10 cellular contexts compared by ENCODE assay signal in the genomic region with DNA sequence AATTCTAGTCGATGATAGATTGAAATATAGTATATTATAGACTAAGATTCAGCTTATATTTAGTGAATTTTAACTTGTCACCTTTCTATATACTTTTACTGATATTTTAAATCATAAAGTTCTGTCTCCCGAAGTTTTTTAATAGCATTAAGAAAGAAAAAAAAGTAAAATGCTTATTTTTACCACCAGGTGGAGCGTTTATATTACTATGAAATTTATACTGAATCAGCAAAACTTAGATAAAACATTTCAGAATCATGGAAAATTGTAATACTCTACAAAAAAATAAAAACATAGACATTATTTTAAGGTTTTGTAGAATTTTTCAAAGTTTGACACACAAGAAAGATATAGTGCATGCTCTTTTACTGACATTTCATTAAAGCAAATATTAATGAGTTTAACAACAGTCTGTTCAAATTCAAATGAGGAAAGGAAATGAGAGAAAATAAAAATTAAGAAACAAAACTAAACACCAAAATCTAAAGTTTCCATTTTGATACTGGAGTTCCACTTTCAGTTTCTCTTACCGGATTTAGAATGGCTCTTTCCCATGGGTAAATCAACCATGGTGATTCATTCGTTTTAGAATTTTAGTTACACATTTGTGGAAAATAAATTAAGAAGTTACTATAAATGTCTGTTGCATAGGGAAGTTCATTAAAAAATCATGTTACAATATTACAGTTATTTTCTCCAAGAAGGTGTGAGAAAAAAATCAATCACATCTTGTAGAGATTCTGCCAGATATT.
A peak's percentile ranks its signal among the peaks of the same experiment; 100 is the strongest.
DNase-seq lines count a peak whose midpoint lies in the region; ATAC-seq, FAIRE-seq and TF ChIP-seq lines count a peak whose summit lies in the region.
"Had no signal": no experiment of that assay in that cellular context is flagged by ENCODE, and none has a peak within 500 bp of the region (broad histone marks: within the 10 kb centered on the region; RNA-seq: fewer than 3 reads in every experiment).

No MANE protein-coding gene starts in this region.

- H4K8ac ChIP-seq in H1 (ENCODE audit: extremely low read depth, insufficient read depth, low read length), result no peak overlapping the region

- H3K4me3 ChIP-seq in cardiac muscle cell (no peak overlapping the region), H1 (ENCODE audit: extremely low read depth in 1 of 4, insufficient read depth in 2 of 4, low read depth in 3 of 4, low read length in 4 of 4) (no peak overlapping the region), testis (no peak overlapping the region), ascending aorta (peak overlapping the region in 1 of 2 donors; percentile 24)
- H3K4me3 ChIP-seq: mucosa of descending colon had no signal

- H3K4me1 ChIP-seq in cardiac muscle cell (ENCODE audit: low read depth) (no peaks in the 10 kb centered on the region), H1 (replicated peaks in 1 of 4; ENCODE audit: control insufficient read depth in 3 of 4, insufficient read depth in 4 of 4, low read length in 3 of 4) (no peaks in the 10 kb centered on the region), testis (no peaks in the 10 kb centered on the region), ascending aorta (no peaks in the 10 kb centered on the region)

- DNase-seq in cardiac muscle cell (ENCODE audit: low read depth in 1 of 2, low spot score in 1 of 2), result peak in 1 of 2 donors; percentile 15
- no peak for DNase-seq in Right ventricle myocardium superior
- DNase-seq in NCI-H2227 (lab: John Stamatoyannopoulos, UW; ENCODE audit: unreplicated experiment), result peak; percentile 51
- no peak for DNase-seq in H1 (ENCODE audit: low read depth in 1 of 2, low spot score in 2 of 2)
- no peak for DNase-seq in testis
- no peak for DNase-seq in medulla oblongata (ENCODE audit: extremely low spot score)
- no peak for DNase-seq in ascending aorta (ENCODE audit: low spot score in 2 of 2)
- DNase-seq in stimulated activated naive CD8-positive, alpha-beta T cell treated with anti-CD3 and anti-CD28 coated beads, Interleukin-15, Interleukin-2, amounts not matched to agents 100 U/mL and 50 U/mL, for 24 hours, result no peak
- DNase-seq: aorta, mucosa of descending colon had no signal

- no peak overlapping the region for H4K5ac ChIP-seq in H1 (ENCODE audit: insufficient read length, low read depth, low read length)

- H2BK20ac ChIP-seq in H1 (ENCODE audit: low read length), result no peak overlapping the region

- no peak for TF ChIP-seq EP300 in H1 (IDR thresholded peaks at IDR 0.05; ENCODE audit: borderline replicate concordance in 1 of 2, low read depth in 2 of 2, low read length in 2 of 2)

- no peaks in the 10 kb centered on the region for H3K23me2 ChIP-seq in H1 (ENCODE audit: low read depth, low read length)

- H3K14ac ChIP-seq in H1 (ENCODE audit: insufficient read length), result no peak overlapping the region

- H2AK5ac ChIP-seq in H1 (ENCODE audit: low read depth, low read length), result no peak overlapping the region

- H3K9ac ChIP-seq in H1 (replicated peaks in 1 of 4; ENCODE audit: extremely low read depth in 1 of 4, low read depth in 3 of 4, low read length in 3 of 4), result no peak overlapping the region

- 64% methylated on average over 5 of the region's 5 CpGs; no CpG with 5 or more reads in 1 of the 2 experiments for WGBS in H1 (ENCODE audit: extremely low coverage in 1 of 2, insufficient coverage in 1 of 2, insufficient read length in 1 of 2, insufficient replicate concordance in 2 of 2, low coverage in 1 of 2, low lambda C conversion rate in 2 of 2, missing lambda C conversion rate in 1 of 2), 2 experiments
- 40 to 42% methylated on average over 5 of the region's 5 CpGs for WGBS in testis, 2 donors

- H3K79me1 ChIP-seq in H1 (ENCODE audit: low read depth, low read length), result no peaks in the 10 kb centered on the region

- no peaks in the 10 kb centered on the region for H4K20me1 ChIP-seq in H1 (replicated peaks in 1 of 2; ENCODE audit: control insufficient read depth in 1 of 2, insufficient read depth in 2 of 2, low read length in 2 of 2)

- no peaks in the 10 kb centered on the region for H3K9me3 ChIP-seq in cardiac muscle cell (ENCODE audit: low read depth)
- no peaks in the 10 kb centered on the region for H3K9me3 ChIP-seq in H1 (ENCODE audit: insufficient read depth in 2 of 2, low read depth in 1 of 2, low read length in 1 of 2)
- H3K9me3 ChIP-seq in testis, result no peaks in the 10 kb centered on the region
- H3K9me3 ChIP-seq in ascending aorta, result no peaks in the 10 kb centered on the region
- H3K9me3 ChIP-seq: mucosa of descending colon had no signal

- no peak overlapping the region for H3K18ac ChIP-seq in H1 (ENCODE audit: extremely low read depth, low read length)

- no peak for ATAC-seq in Right ventricle myocardium superior (ENCODE audit: poor library complexity)
- ATAC-seq in stimulated activated naive CD8-positive, alpha-beta T cell treated with anti-CD3 and anti-CD28 coated beads, Interleukin-15, Interleukin-2, amounts not matched to agents 100 U/mL and 50 U/mL, for 24 hours, result no peak
- ATAC-seq: mucosa of descending colon had no signal

- peak; percentile 36 for TF ChIP-seq CTCF in cardiac muscle cell (IDR thresholded peaks at IDR 0.05; ENCODE audit: low read depth, low read length)
- TF ChIP-seq CTCF in H1 (IDR thresholded peaks at IDR 0.05; ENCODE audit: control extremely low read depth in 1 of 3, insufficient read depth in 1 of 3, low read depth in 1 of 3, low read length in 3 of 3), result no peak
- TF ChIP-seq CTCF in testis (IDR thresholded peaks at IDR 0.05), result peak in 2 of 3 experiments; percentile 7 to 47
- TF ChIP-seq CTCF in ascending aorta (IDR thresholded peaks at IDR 0.05), result peak in 1 of 3 experiments; percentile 30

- H3K27me3 ChIP-seq in cardiac muscle cell (no peaks in the 10 kb centered on the region), H1 (replicated peaks in 1 of 4; ENCODE audit: control insufficient read depth in 3 of 4, extremely low read depth in 1 of 4, insufficient read depth in 3 of 4, low read length in 3 of 4) (no peaks in the 10 kb centered on the region), testis (no peaks in the 10 kb centered on the region), ascending aorta (no peaks in the 10 kb centered on the region)

- H3K23ac ChIP-seq in H1 (ENCODE audit: insufficient read length), result no peak overlapping the region

- no peak overlapping the region for H2AFZ ChIP-seq in H1 (ENCODE audit: low read length)

- no peak for FAIRE-seq in H1 (lab: Jason Lieb, UNC)

- no peak overlapping the region for H2BK15ac ChIP-seq in H1 (ENCODE audit: low read length)

- no peak; a peak in 1 of 4 replicates for TF ChIP-seq RAD21 in H1 (IDR thresholded peaks at IDR 0.05 in 1 of 2, conservative IDR thresholded peaks at IDR 0.05 in 1 of 2; ENCODE audit: low read depth in 2 of 2, low read length in 2 of 2)

- TF ChIP-seq POLR2A in H1 (IDR thresholded peaks at IDR 0.05; ENCODE audit: control extremely low read depth in 1 of 2, low read depth in 2 of 2, low read length in 2 of 2) (no peak), testis (IDR thresholded peaks at IDR 0.05) (no peak)

- H2BK120ac ChIP-seq in H1 (replicated peaks; ENCODE audit: low read depth, low read length), result no peak overlapping the region

- no peak overlapping the region for H2BK12ac ChIP-seq in H1 (ENCODE audit: low read depth, low read length)

- H3K36me3 ChIP-seq in cardiac muscle cell, result no peaks in the 10 kb centered on the region
- no peaks in the 10 kb centered on the region for H3K36me3 ChIP-seq in H1 (ENCODE audit: control insufficient read depth in 2 of 4, insufficient read depth in 4 of 4, low read length in 3 of 4)
- H3K36me3 ChIP-seq in testis (ENCODE audit: low read depth, missing control alignments), result no peaks in the 10 kb centered on the region
- no peaks in the 10 kb centered on the region for H3K36me3 ChIP-seq in ascending aorta

- no peaks in the 10 kb centered on the region for H3K79me2 ChIP-seq in H1 (ENCODE audit: control insufficient read depth in 1 of 2, insufficient read depth in 2 of 2, low read length in 2 of 2)

- H3K27ac ChIP-seq in cardiac muscle cell, result no peak overlapping the region
- H3K27ac ChIP-seq in H1 (ENCODE audit: low read depth, low read length), result no peak overlapping the region
- no peak overlapping the region for H3K27ac ChIP-seq in testis
- no peak overlapping the region for H3K27ac ChIP-seq in ascending aorta

- no peak overlapping the region for H3K56ac ChIP-seq in H1 (replicated peaks; ENCODE audit: insufficient read length, low read depth, low read length)

- H3K4ac ChIP-seq in H1 (replicated peaks; ENCODE audit: insufficient read length, low read depth, low read length), result no peak overlapping the region

- POLR2A ChIA-PET in H1 (lab: Charles Lee; ENCODE audit: partially characterized antibody), result no interaction called here

- intact Hi-C loops in Right ventricle myocardium superior (cut with DNase I), result no loop called here
- intact Hi-C loops in testis (cut with DNase I; ENCODE audit: low total_unique reads), result no loop called here
- intact Hi-C loops in ascending aorta (cut with DNase I), result no loop called here

- no peak overlapping the region for H2BK5ac ChIP-seq in H1 (ENCODE audit: low read depth, low read length)

- CTCF ChIA-PET in H1 (lab: Charles Lee; ENCODE audit: partially characterized antibody), result interaction anchor here (0.8 to 1.5 kb wide), 2 partner anchors 77 to 560 kb away, joined by 3 to 4 read pairs; no protein-coding TSS in a partner anchor

- H4K91ac ChIP-seq in H1 (replicated peaks; ENCODE audit: insufficient read length, low read length), result no peak overlapping the region

- no peak overlapping the region for H3K4me2 ChIP-seq in H1 (ENCODE audit: insufficient read depth in 1 of 2, low read depth in 2 of 2, low read length in 2 of 2)

TF ChIP-seq in H1, 55 proteins besides CTCF, POLR2A, EP300 and RAD21:
- peak; percentile 94 for TF ChIP-seq MAFK (IDR thresholded peaks at IDR 0.05; ENCODE audit: low read depth, low read length)
- no peak for TF ChIP-seq POLR2AphosphoS5 (IDR thresholded peaks at IDR 0.05; ENCODE audit: low read depth, low read length)

Comparison
In these comparisons a context has a peak if more than half of its experiments do, and no peak if none do; other contexts are left out.
1. CTCF ChIP-seq: peak in cardiac muscle cell (single experiment) and testis (2 of 3); none in H1 (0 of 3).